1 cellular context compared by ENCODE assay signal in genomic region chr21:37384416-37384815, GRCh38.
TF ChIP-seq lines count a peak whose summit lies in the region.

No MANE protein-coding gene starts in this region.

TF ChIP-seq in GM23338, 12 proteins besides CTCF, POLR2A, EP300 and RAD21 (continued from another document):
- TF ChIP-seq REST (IDR thresholded peaks at IDR 0.05; ENCODE audit: unreplicated experiment) (no peak), JUNB (IDR thresholded peaks at IDR 0.05; ENCODE audit: unreplicated experiment) (no peak), STAT1 (IDR thresholded peaks at IDR 0.05; ENCODE audit: unreplicated experiment) (no peak)
- TF ChIP-seq, protein P1, sequence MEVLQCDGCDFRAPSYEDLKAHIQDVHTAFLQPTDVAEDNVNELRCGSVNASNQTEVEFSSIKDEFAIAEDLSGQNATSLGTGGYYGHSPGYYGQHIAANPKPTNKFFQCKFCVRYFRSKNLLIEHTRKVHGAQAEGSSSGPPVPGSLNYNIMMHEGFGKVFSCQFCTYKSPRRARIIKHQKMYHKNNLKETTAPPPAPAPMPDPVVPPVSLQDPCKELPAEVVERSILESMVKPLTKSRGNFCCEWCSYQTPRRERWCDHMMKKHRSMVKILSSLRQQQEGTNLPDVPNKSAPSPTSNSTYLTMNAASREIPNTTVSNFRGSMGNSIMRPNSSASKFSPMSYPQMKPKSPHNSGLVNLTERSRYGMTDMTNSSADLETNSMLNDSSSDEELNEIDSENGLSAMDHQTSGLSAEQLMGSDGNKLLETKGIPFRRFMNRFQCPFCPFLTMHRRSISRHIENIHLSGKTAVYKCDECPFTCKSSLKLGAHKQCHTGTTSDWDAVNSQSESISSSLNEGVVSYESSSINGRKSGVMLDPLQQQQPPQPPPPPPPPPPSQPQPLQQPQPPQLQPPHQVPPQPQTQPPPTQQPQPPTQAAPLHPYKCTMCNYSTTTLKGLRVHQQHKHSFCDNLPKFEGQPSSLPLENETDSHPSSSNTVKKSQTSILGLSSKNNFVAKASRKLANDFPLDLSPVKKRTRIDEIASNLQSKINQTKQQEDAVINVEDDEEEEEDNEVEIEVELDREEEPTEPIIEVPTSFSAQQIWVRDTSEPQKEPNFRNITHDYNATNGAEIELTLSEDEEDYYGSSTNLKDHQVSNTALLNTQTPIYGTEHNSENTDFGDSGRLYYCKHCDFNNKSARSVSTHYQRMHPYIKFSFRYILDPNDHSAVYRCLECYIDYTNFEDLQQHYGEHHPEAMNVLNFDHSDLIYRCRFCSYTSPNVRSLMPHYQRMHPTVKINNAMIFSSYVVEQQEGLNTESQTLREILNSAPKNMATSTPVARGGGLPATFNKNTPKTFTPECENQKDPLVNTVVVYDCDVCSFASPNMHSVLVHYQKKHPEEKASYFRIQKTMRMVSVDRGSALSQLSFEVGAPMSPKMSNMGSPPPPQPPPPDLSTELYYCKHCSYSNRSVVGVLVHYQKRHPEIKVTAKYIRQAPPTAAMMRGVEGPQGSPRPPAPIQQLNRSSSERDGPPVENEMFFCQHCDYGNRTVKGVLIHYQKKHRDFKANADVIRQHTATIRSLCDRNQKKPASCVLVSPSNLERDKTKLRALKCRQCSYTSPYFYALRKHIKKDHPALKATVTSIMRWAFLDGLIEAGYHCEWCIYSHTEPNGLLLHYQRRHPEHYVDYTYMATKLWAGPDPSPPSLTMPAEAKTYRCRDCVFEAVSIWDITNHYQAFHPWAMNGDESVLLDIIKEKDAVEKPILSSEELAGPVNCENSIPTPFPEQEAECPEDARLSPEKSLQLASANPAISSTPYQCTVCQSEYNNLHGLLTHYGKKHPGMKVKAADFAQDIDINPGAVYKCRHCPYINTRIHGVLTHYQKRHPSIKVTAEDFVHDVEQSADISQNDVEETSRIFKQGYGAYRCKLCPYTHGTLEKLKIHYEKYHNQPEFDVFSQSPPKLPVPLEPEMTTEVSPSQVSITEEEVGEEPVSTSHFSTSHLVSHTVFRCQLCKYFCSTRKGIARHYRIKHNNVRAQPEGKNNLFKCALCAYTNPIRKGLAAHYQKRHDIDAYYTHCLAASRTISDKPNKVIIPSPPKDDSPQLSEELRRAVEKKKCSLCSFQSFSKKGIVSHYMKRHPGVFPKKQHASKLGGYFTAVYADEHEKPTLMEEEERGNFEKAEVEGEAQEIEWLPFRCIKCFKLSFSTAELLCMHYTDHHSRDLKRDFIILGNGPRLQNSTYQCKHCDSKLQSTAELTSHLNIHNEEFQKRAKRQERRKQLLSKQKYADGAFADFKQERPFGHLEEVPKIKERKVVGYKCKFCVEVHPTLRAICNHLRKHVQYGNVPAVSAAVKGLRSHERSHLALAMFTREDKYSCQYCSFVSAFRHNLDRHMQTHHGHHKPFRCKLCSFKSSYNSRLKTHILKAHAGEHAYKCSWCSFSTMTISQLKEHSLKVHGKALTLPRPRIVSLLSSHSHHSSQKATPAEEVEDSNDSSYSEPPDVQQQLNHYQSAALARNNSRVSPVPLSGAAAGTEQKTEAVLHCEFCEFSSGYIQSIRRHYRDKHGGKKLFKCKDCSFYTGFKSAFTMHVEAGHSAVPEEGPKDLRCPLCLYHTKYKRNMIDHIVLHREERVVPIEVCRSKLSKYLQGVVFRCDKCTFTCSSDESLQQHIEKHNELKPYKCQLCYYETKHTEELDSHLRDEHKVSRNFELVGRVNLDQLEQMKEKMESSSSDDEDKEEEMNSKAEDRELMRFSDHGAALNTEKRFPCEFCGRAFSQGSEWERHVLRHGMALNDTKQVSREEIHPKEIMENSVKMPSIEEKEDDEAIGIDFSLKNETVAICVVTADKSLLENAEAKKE (CRISPR knock-in tag; IDR thresholded peaks at IDR 0.05) = no peak
